16 cellular contexts compared by ENCODE assay signal in the genomic region with DNA sequence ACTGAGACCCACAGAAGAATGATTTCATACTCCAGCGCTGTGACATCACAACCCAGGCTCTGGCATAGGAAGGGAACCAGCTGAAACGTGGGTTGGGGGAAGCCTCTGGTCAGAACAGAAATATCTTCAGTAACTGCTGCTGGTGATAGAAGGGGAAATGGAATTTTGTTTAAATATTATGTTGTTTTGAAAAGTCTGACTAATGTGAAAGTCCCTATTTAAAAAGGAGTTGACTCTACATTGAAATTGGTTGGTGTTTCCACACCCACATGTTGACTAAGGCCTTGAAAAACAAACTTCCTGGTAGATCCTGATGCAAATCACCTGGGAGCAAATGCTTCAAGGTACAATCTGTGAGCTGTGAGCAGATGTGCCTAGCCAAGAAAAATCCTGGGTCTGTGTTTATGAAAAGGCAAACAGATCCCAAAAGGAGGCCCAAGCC. TPM values are rescaled to one million over a fixed set of nuclear protein-coding genes. Genes with fewer than 3 reads are reported as not detected.
DNase-seq lines count a peak whose midpoint lies in the region; ATAC-seq and TF ChIP-seq lines count a peak whose summit lies in the region.
"Had no signal": no experiment of that assay in that cellular context is flagged by ENCODE, and none has a peak within 500 bp of the region (broad histone marks: within the 10 kb centered on the region; RNA-seq: fewer than 3 reads in every experiment).

No MANE protein-coding gene starts in this region.

- H2BK120ac ChIP-seq in IMR-90 (ENCODE audit: low read depth, low read length), result peak overlapping the region; percentile 85

- H3K27ac ChIP-seq in C4-2B, result peak overlapping the region; percentile 66
- H3K27ac ChIP-seq in IMR-90 (ENCODE audit: insufficient read depth, low read length), result peak overlapping the region; percentile 16
- H3K27ac ChIP-seq in breast epithelium, result peak overlapping the region; percentile 46 to 75
- H3K27ac ChIP-seq in lung (ENCODE audit: low read depth in 1 of 2, low read length in 1 of 2), result peak overlapping the region in 1 of 2 donors; percentile 75
- H3K27ac ChIP-seq: BLaER1 treated with 17β-estradiol and CSF1 and Interleukin-3, amounts not matched to agents 10 nM and 100 nM; sigmoid colon had no signal

- TF ChIP-seq CTCF in C4-2B (conservative IDR thresholded peaks at IDR 0.05) (no peak), IMR-90 (conservative IDR thresholded peaks at IDR 0.05; ENCODE audit: low read depth, low read length) (no peak), breast epithelium (IDR thresholded peaks at IDR 0.05) (no peak), lung (IDR thresholded peaks at IDR 0.05; ENCODE audit: control extremely low read depth, extremely low read depth) (no peak)

- peak overlapping the region; percentile 49 for H3K18ac ChIP-seq in IMR-90 (ENCODE audit: low read depth, low read length)

- H4K5ac ChIP-seq in IMR-90 (ENCODE audit: low read depth, low read length), result 0 out of 2 replicates have a peak overlapping the region, but pooled peaks have one; percentile 51

- DNase-seq in IMR-90, result peak; percentile 87
- no peak for DNase-seq in breast epithelium (ENCODE audit: low spot score in 2 of 2)
- DNase-seq in lung (ENCODE audit: low spot score), result no peak
- DNase-seq in posterior cingulate gyrus, result no peak
- no peak for DNase-seq in SW 1271 (lab: John Stamatoyannopoulos, UW)
- DNase-seq: activated CD8-positive, alpha-beta memory T cell treated with anti-CD3 and anti-CD28 coated beads for 24 hours; activated naive CD8-positive, alpha-beta T cell treated with anti-CD3 and anti-CD28 coated beads, Interleukin-2, amount 10 ng/mL, durations not matched to agents 7 days and 5 days; MV-4-11; sigmoid colon; T-helper 17 cell had no signal

- H2AK5ac ChIP-seq in IMR-90 (ENCODE audit: low read depth, low read length), result peak overlapping the region; percentile 85; the same call in 1 of the 2 replicates

- peak overlapping the region; percentile 61 for H3K14ac ChIP-seq in IMR-90 (replicated peaks; ENCODE audit: low read depth, low read length)

- H3K36me3 ChIP-seq in IMR-90 (ENCODE audit: control insufficient read depth, insufficient read depth, low read length), result no peaks in the 10 kb centered on the region
- H3K36me3 ChIP-seq in breast epithelium, result no peaks in the 10 kb centered on the region
- H3K36me3 ChIP-seq in lung (ENCODE audit: control insufficient read depth in 2 of 2, insufficient read depth in 2 of 2, low read length in 2 of 2), result no peaks in the 10 kb centered on the region
- H3K36me3 ChIP-seq: BLaER1 treated with 17β-estradiol and CSF1 and Interleukin-3, amounts not matched to agents 10 nM and 100 nM; sigmoid colon had no signal

- H3K9me3 ChIP-seq in IMR-90 (ENCODE audit: control insufficient read depth, insufficient read depth, low read length) (0 out of 2 replicates have a peak, but pooled peaks cover 2% of the 10 kb centered on the region), breast epithelium (no peaks in the 10 kb centered on the region), lung (ENCODE audit: control insufficient read depth in 2 of 2, insufficient read depth in 1 of 2, low read length in 1 of 2) (no peaks in the 10 kb centered on the region)
- H3K9me3 ChIP-seq: sigmoid colon had no signal

- H3K56ac ChIP-seq in IMR-90 (ENCODE audit: extremely low read depth, insufficient read depth, low read length), result no peak overlapping the region

- dilution Hi-C loops in IMR-90 (cut with HindIII; ENCODE audit: low sequenced_read_pairs, unreplicated experiment), result no loop called here

- H2BK5ac ChIP-seq in IMR-90 (ENCODE audit: low read depth, low read length, poor library complexity, severe bottlenecking), result peak overlapping the region; percentile 53

- peak overlapping the region; percentile 88 for H2BK20ac ChIP-seq in IMR-90 (ENCODE audit: low read depth, low read length)

- peak overlapping the region; percentile 61; the same call in 1 of the 2 replicates for H3K23ac ChIP-seq in IMR-90 (ENCODE audit: low read depth, low read length)

- peak overlapping the region; percentile 45; the same call in 2 of the 3 replicates for H2BK15ac ChIP-seq in IMR-90 (ENCODE audit: low read depth, low read length)

- ATAC-seq in IMR-90 (ENCODE audit: low read depth) (peak; percentile 74), lung (ENCODE audit: insufficient read depth, low FRiP score) (peak; percentile 37), HG03457 (IDR thresholded peaks at IDR 0.05; ENCODE audit: unreplicated experiment) (no peak)
- ATAC-seq in activated CD4-positive, CD25-positive, alpha-beta regulatory T cell treated with anti-CD3 and anti-CD28 coated beads, Interleukin-2, amount 50 U/mL, for 24 hours, result no peak
- ATAC-seq: T-helper 17 cell had no signal

- H4K20me1 ChIP-seq in IMR-90 (ENCODE audit: insufficient read depth, low read length), result no peaks in the 10 kb centered on the region
- H4K20me1 ChIP-seq: BLaER1 treated with 17β-estradiol and CSF1 and Interleukin-3, amounts not matched to agents 10 nM and 100 nM had no signal

- no peaks in the 10 kb centered on the region; the same call in 1 of the 2 replicates for H3K27me3 ChIP-seq in IMR-90 (ENCODE audit: control insufficient read depth, insufficient read depth, low read length)
- H3K27me3 ChIP-seq in breast epithelium, result no peaks in the 10 kb centered on the region
- H3K27me3 ChIP-seq in lung (ENCODE audit: control insufficient read depth, insufficient read depth), result no peaks in the 10 kb centered on the region
- H3K27me3 ChIP-seq: BLaER1 treated with 17β-estradiol and CSF1 and Interleukin-3, amounts not matched to agents 10 nM and 100 nM; sigmoid colon had no signal

- no peak overlapping the region for H3K4me3 ChIP-seq in IMR-90 (ENCODE audit: insufficient read depth, low read depth, low read length)
- H3K4me3 ChIP-seq in breast epithelium, result no peak overlapping the region
- no peak overlapping the region for H3K4me3 ChIP-seq in lung
- H3K4me3 ChIP-seq: BLaER1 treated with 17β-estradiol and CSF1 and Interleukin-3, amounts not matched to agents 10 nM and 100 nM; sigmoid colon had no signal

- H3K4me2 ChIP-seq in IMR-90 (ENCODE audit: low read depth, low read length), result no peak overlapping the region

- peak overlapping the region; percentile 66 for H2AFZ ChIP-seq in IMR-90 (replicated peaks; ENCODE audit: low read length, poor library complexity)

- peaks cover 26% of the 10 kb centered on the region for H3K9me1 ChIP-seq in IMR-90 (ENCODE audit: insufficient read depth, low read length)

- H3K4me1 ChIP-seq in IMR-90 (ENCODE audit: control insufficient read depth, insufficient read depth, low read length), result peaks cover 23% of the 10 kb centered on the region
- H3K4me1 ChIP-seq in breast epithelium, result no peaks in the 10 kb centered on the region
- peaks cover 5 to 8% of the 10 kb centered on the region in 2 donors for H3K4me1 ChIP-seq in lung (ENCODE audit: control insufficient read depth in 2 of 2, insufficient read depth in 2 of 2, low read length in 2 of 2)
- H3K4me1 ChIP-seq: sigmoid colon had no signal

- TF ChIP-seq POLR2A in IMR-90 (IDR thresholded peaks at IDR 0.05; ENCODE audit: low read depth, low read length), result no peak
- no peak for TF ChIP-seq POLR2A in breast epithelium (IDR thresholded peaks at IDR 0.05)

- intact Hi-C loops in IMR-90 (cut with micrococcal nuclease), result loop anchor here (5.0 kb wide), 1 partner anchor 37 kb away; no protein-coding TSS in a partner anchor
- intact Hi-C loops in breast epithelium (cut with DNase I; ENCODE audit: low total_unique reads), result no loop called here
- intact Hi-C loops in posterior cingulate gyrus (cut with DNase I), result no loop called here

- CTCF ChIA-PET in IMR-90 (lab: Yijun Ruan, JAX), result interaction anchor here (2.6 kb wide), 1 partner anchor 19 kb away, joined by 11 read pairs; no protein-coding TSS in a partner anchor

- peak overlapping the region; percentile 83 for H3K4ac ChIP-seq in IMR-90 (ENCODE audit: low read depth, low read length)

- WGBS in IMR-90 (ENCODE audit: extremely low coverage in 2 of 2, insufficient read length in 1 of 2), 2 experiments, result 0% methylated on average over 1 of the region's 2 CpGs; no CpG with 5 or more reads in 1 of the 2 experiments
- WGBS in lung, 2 donors, result 71 to 75% methylated on average over 2 of the region's 2 CpGs

- no peak; the same call in 1 of the 2 replicates for TF ChIP-seq RAD21 in IMR-90 (IDR thresholded peaks at IDR 0.05; ENCODE audit: low read length)

- in situ Hi-C loops in IMR-90 (cut with MboI; ENCODE audit: low sequenced_read_pairs), result no loop called here

- H2AK9ac ChIP-seq in IMR-90 (replicated peaks; ENCODE audit: low read depth, low read length, poor library complexity), result peak overlapping the region; percentile 74

- BruUV-seq in IMR-90 (replicated peaks; lab: Mats Ljungman, UMichigan), result no TSS peak

- H4K91ac ChIP-seq in IMR-90 (ENCODE audit: insufficient read depth, low read depth, low read length), result peak overlapping the region; percentile 54; the same call in 1 of the 2 replicates

- peaks cover 0 to 3% of the 10 kb centered on the region in 2 experiments; a peak in 1 of 4 replicates for H3K79me1 ChIP-seq in IMR-90 (ENCODE audit: low read depth in 1 of 2, low read length in 2 of 2)

- H4K8ac ChIP-seq in IMR-90 (ENCODE audit: low read depth in 2 of 2, low read length in 2 of 2), result peak overlapping the region; percentile 3 to 71

- H3K9ac ChIP-seq in IMR-90 (ENCODE audit: low read depth, low read length), result no peak overlapping the region
- H3K9ac ChIP-seq: BLaER1 treated with 17β-estradiol and CSF1 and Interleukin-3, amounts not matched to agents 10 nM and 100 nM had no signal

- POLR2A ChIA-PET in IMR-90 (lab: Charles Lee; ENCODE audit: unreplicated experiment), result no interaction called here

TF ChIP-seq in IMR-90, 13 proteins besides CTCF, POLR2A, EP300 and RAD21 (continues in another document):
- TF ChIP-seq, protein P1, sequence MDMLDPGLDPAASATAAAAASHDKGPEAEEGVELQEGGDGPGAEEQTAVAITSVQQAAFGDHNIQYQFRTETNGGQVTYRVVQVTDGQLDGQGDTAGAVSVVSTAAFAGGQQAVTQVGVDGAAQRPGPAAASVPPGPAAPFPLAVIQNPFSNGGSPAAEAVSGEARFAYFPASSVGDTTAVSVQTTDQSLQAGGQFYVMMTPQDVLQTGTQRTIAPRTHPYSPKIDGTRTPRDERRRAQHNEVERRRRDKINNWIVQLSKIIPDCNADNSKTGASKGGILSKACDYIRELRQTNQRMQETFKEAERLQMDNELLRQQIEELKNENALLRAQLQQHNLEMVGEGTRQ (IDR thresholded peaks at IDR 0.05; ENCODE audit: low read depth, low read length), result no peak

RNA-seq across cellular contexts. Expression of a gene that starts 24.5 kb away (rescaled TPM):
- 0.36 and 0.56 TPM in 2 replicates for total RNA-seq in IMR-90 (2012; rRNA removed)
- polyA plus RNA-seq in IMR-90 (2012; rRNA removed), result 0.30 and 0.34 TPM in 2 replicates
- 0.16 TPM in 1 of 2 replicates, not detected in the other for polyA plus RNA-seq in IMR-90 (2012; cell fraction: cytosol; rRNA removed)
- polyA plus RNA-seq in IMR-90 (2012; cell fraction: nucleus; rRNA removed; ENCODE audit: low replicate concordance), result 0.09 and 0.11 TPM in 2 replicates
- total RNA-seq in breast epithelium, result under 1 TPM in 2 of 3 donors, not detected in 1; 0.32 to 0.66 TPM
- total RNA-seq in lung, result 1 to 10 TPM in 1 of 2 donors, under 1 TPM in 1; 0.67 to 1.7 TPM
- polyA plus RNA-seq in lung, result under 1 TPM; 0.16 to 0.45 TPM
- total RNA-seq: activated naive CD8-positive, alpha-beta T cell treated with anti-CD3 and anti-CD28 coated beads, Interleukin-2, amount 10 ng/mL, durations not matched to agents 7 days and 5 days; mononuclear cell; T-helper 17 cell; ureter had no signal
- polyA plus RNA-seq: sigmoid colon had no signal

RNA-seq across cellular contexts. Expression of a gene that starts 48.1 kb away (rescaled TPM):
- total RNA-seq in IMR-90 (2012; rRNA removed) (19.9 and 21.1 TPM in 2 replicates), breast epithelium (under 1 TPM; under 0.01 to 0.33 (median under 0.01) TPM), lung (1 to 10 TPM; 1.4 to 2.1 TPM)
- polyA plus RNA-seq in IMR-90 (2012; rRNA removed) (41.5 and 45.5 TPM in 2 replicates), lung (under 1 TPM; 0.02 to 0.43 TPM)
- polyA plus RNA-seq in IMR-90 (2012; cell fraction: cytosol; rRNA removed), result 24.2 and 25.6 TPM in 2 replicates
- polyA plus RNA-seq in IMR-90 (2012; cell fraction: nucleus; rRNA removed; ENCODE audit: low replicate concordance), result 53.9 and 65.7 TPM in 2 replicates
- total RNA-seq: mononuclear cell, T-helper 17 cell had no signal

Comparison
In these comparisons a context has a peak if more than half of its experiments do, and no peak if none do; other contexts are left out.
1. ATAC-seq: peak in IMR-90 (single experiment) and lung (single experiment); none in activated CD4-positive, CD25-positive, alpha-beta regulatory T cell treated with anti-CD3 and anti-CD28 coated beads, Interleukin-2, amount 50 U/mL, for 24 hours (0 of 2) and HG03457 (single experiment).